22 cellular contexts compared by ENCODE assay signal in genomic region chr4:78024085-78024484, GRCh38.
"Had no signal": no experiment of that assay in that cellular context is flagged by ENCODE, and none has a peak within 500 bp of the region (broad histone marks: within the 10 kb centered on the region; RNA-seq: fewer than 3 reads in every experiment).

No MANE protein-coding gene starts in this region.

- ATAC-seq: K562, Panc1, PC-3 had no signal

- H3K4me3 ChIP-seq: K562 had no signal

- H3K9ac ChIP-seq: KMS-11 had no signal

- DNase-seq: Kasumi-1, MV-4-11, NCI-H1048, NCI-H1105, NCI-H1417, NCI-H1436 treated with DMSO at 0.1 percent for 48 hours, NCI-H1694 treated with DMSO at 0.1 percent for 48 hours, NCI-H1930, NCI-H2081, NCI-H2107, NCI-H2171, NCI-H226, NCI-H446, NCI-H510A, NCI-H524 treated with DMSO at 0.1 percent for 48 hours, NCI-H69, NCI-H774, PC-3, SHP77 had no signal

- H3K4me2 ChIP-seq: KMS-11 had no signal
